1 cellular context compared by ENCODE assay signal in genomic region chr18:23437357-23438045, GRCh38.
TF ChIP-seq lines count a peak whose summit lies in the region.

No MANE protein-coding gene starts in this region.

TF ChIP-seq in HepG2, 621 proteins besides CTCF, POLR2A, EP300 and RAD21 (continued from another document and continues in another):
- TF ChIP-seq, protein P1, sequence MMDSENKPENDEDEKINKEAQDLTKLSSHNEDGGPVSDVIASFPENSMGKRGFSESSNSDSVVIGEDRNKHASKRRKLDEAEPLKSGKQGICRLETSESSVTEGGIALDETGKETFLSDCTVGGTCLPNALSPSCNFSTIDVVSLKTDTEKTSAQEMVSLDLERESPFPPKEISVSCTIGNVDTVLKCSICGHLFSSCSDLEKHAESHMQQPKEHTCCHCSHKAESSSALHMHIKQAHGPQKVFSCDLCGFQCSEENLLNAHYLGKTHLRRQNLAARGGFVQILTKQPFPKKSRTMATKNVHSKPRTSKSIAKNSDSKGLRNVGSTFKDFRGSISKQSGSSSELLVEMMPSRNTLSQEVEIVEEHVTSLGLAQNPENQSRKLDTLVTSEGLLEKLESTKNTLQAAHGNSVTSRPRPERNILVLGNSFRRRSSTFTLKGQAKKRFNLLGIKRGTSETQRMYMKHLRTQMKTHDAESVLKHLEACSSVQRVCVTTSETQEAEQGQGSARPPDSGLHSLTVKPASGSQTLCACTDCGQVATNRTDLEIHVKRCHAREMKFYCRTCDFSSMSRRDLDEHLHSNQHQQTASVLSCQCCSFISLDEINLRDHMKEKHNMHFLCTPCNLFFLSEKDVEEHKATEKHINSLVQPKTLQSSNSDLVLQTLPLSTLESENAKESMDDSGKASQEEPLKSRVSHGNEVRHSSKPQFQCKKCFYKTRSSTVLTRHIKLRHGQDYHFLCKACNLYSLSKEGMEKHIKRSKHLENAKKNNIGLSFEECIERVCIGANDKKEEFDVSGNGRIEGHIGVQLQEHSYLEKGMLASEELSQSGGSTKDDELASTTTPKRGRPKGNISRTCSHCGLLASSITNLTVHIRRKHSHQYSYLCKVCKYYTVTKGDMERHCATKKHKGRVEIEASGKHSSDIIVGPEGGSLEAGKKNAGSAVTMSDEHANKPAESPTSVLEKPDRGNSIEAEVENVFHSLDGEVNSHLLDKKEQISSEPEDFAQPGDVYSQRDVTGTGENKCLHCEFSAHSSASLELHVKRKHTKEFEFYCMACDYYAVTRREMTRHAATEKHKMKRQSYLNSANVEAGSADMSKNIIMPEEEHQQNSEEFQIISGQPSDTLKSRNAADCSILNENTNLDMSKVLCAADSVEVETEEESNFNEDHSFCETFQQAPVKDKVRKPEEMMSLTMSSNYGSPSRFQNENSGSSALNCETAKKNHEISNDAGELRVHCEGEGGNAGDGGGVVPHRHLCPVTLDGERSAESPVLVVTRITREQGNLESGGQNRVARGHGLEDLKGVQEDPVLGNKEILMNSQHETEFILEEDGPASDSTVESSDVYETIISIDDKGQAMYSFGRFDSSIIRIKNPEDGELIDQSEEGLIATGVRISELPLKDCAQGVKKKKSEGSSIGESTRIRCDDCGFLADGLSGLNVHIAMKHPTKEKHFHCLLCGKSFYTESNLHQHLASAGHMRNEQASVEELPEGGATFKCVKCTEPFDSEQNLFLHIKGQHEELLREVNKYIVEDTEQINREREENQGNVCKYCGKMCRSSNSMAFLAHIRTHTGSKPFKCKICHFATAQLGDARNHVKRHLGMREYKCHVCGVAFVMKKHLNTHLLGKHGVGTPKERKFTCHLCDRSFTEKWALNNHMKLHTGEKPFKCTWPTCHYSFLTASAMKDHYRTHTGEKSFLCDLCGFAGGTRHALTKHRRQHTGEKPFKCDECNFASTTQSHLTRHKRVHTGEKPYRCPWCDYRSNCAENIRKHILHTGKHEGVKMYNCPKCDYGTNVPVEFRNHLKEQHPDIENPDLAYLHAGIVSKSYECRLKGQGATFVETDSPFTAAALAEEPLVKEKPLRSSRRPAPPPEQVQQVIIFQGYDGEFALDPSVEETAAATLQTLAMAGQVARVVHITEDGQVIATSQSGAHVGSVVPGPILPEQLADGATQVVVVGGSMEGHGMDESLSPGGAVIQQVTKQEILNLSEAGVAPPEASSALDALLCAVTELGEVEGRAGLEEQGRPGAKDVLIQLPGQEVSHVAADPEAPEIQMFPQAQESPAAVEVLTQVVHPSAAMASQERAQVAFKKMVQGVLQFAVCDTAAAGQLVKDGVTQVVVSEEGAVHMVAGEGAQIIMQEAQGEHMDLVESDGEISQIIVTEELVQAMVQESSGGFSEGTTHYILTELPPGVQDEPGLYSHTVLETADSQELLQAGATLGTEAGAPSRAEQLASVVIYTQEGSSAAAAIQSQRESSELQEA (CRISPR knock-in tag; IDR thresholded peaks at IDR 0.05; ENCODE audit: not compliant biosample characterization), result peak; percentile 61
- peak; percentile 35 for TF ChIP-seq HNRNPLL (IDR thresholded peaks at IDR 0.05; ENCODE audit: low read depth, low read length, poor library complexity, severe bottlenecking)
- 0 out of 2 replicates have a peak, but pooled peaks have one; percentile 68 for TF ChIP-seq ZBTB42 (CRISPR knock-in tag; IDR thresholded peaks at IDR 0.05)
- TF ChIP-seq SSRP1 (CRISPR knock-in tag; IDR thresholded peaks at IDR 0.05), result 0 out of 2 replicates have a peak, but pooled peaks have one; percentile 42
- TF ChIP-seq ZNF574 (CRISPR knock-in tag; IDR thresholded peaks at IDR 0.05), result peak; percentile 54; the same call in 1 of the 2 replicates
- peak; percentile 75 for TF ChIP-seq PTBP1 (IDR thresholded peaks at IDR 0.05; ENCODE audit: low read depth, low read length, poor library complexity, severe bottlenecking)
- peak; percentile 85 for TF ChIP-seq BCL3 (CRISPR knock-in tag; IDR thresholded peaks at IDR 0.05)
- peak; percentile 61; the same call in 1 of the 2 replicates for TF ChIP-seq ZNF598 (CRISPR knock-in tag; IDR thresholded peaks at IDR 0.05; ENCODE audit: borderline replicate concordance)
- no peak for TF ChIP-seq ZNF496 (CRISPR knock-in tag; IDR thresholded peaks at IDR 0.05; ENCODE audit: insufficient replicate concordance)
- TF ChIP-seq TBL1XR1 (IDR thresholded peaks at IDR 0.05; ENCODE audit: borderline replicate concordance, low read length, partially characterized antibody), result peak; percentile 18
- peak; percentile 27; the same call in 1 of the 2 replicates for TF ChIP-seq SP2 (CRISPR knock-in tag; IDR thresholded peaks at IDR 0.05)
- TF ChIP-seq HINFP (CRISPR knock-in tag; IDR thresholded peaks at IDR 0.05; ENCODE audit: low read depth), result peak; percentile 44; the same call in 1 of the 2 replicates
- 0 out of 2 replicates have a peak, but pooled peaks have one; percentile 34 for TF ChIP-seq TAF1 (CRISPR knock-in tag; IDR thresholded peaks at IDR 0.05)
- TF ChIP-seq HDAC1 (CRISPR knock-in tag; IDR thresholded peaks at IDR 0.05), result peak; percentile 84
- TF ChIP-seq ZSCAN30 (CRISPR knock-in tag; IDR thresholded peaks at IDR 0.05), result no peak
- TF ChIP-seq PHF20 (CRISPR knock-in tag; IDR thresholded peaks at IDR 0.05), result 0 out of 2 replicates have a peak, but pooled peaks have one; percentile 53
- TF ChIP-seq RAD51 (IDR thresholded peaks at IDR 0.05; ENCODE audit: borderline replicate concordance), result peak; percentile 54
- TF ChIP-seq POLR2G (IDR thresholded peaks at IDR 0.05; ENCODE audit: low read depth, low read length), result peak; percentile 76
- TF ChIP-seq CREB3 (CRISPR knock-in tag; IDR thresholded peaks at IDR 0.05), result no peak
- TF ChIP-seq ZFY (CRISPR knock-in tag; IDR thresholded peaks at IDR 0.05), result peak; percentile 43; the same call in 1 of the 2 replicates
- peak; percentile 23; the same call in 1 of the 2 replicates for TF ChIP-seq THAP11 (CRISPR knock-in tag; IDR thresholded peaks at IDR 0.05)
- TF ChIP-seq, protein P2, sequence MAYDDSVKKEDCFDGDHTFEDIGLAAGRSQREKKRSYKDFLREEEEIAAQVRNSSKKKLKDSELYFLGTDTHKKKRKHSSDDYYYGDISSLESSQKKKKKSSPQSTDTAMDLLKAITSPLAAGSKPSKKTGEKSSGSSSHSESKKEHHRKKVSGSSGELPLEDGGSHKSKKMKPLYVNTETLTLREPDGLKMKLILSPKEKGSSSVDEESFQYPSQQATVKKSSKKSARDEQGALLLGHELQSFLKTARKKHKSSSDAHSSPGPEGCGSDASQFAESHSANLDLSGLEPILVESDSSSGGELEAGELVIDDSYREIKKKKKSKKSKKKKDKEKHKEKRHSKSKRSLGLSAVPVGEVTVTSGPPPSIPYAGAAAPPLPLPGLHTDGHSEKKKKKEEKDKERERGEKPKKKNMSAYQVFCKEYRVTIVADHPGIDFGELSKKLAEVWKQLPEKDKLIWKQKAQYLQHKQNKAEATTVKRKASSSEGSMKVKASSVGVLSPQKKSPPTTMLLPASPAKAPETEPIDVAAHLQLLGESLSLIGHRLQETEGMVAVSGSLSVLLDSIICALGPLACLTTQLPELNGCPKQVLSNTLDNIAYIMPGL (CRISPR knock-in tag; IDR thresholded peaks at IDR 0.05; ENCODE audit: borderline replicate concordance in 1 of 2, low read depth in 1 of 2), result peak in 1 of 2 experiments; percentile 35; a peak in 1 of 4 replicates
- peak; percentile 63 for TF ChIP-seq POLR2AphosphoS5 (IDR thresholded peaks at IDR 0.05; ENCODE audit: low read depth, low read length)
- TF ChIP-seq, protein P3, sequence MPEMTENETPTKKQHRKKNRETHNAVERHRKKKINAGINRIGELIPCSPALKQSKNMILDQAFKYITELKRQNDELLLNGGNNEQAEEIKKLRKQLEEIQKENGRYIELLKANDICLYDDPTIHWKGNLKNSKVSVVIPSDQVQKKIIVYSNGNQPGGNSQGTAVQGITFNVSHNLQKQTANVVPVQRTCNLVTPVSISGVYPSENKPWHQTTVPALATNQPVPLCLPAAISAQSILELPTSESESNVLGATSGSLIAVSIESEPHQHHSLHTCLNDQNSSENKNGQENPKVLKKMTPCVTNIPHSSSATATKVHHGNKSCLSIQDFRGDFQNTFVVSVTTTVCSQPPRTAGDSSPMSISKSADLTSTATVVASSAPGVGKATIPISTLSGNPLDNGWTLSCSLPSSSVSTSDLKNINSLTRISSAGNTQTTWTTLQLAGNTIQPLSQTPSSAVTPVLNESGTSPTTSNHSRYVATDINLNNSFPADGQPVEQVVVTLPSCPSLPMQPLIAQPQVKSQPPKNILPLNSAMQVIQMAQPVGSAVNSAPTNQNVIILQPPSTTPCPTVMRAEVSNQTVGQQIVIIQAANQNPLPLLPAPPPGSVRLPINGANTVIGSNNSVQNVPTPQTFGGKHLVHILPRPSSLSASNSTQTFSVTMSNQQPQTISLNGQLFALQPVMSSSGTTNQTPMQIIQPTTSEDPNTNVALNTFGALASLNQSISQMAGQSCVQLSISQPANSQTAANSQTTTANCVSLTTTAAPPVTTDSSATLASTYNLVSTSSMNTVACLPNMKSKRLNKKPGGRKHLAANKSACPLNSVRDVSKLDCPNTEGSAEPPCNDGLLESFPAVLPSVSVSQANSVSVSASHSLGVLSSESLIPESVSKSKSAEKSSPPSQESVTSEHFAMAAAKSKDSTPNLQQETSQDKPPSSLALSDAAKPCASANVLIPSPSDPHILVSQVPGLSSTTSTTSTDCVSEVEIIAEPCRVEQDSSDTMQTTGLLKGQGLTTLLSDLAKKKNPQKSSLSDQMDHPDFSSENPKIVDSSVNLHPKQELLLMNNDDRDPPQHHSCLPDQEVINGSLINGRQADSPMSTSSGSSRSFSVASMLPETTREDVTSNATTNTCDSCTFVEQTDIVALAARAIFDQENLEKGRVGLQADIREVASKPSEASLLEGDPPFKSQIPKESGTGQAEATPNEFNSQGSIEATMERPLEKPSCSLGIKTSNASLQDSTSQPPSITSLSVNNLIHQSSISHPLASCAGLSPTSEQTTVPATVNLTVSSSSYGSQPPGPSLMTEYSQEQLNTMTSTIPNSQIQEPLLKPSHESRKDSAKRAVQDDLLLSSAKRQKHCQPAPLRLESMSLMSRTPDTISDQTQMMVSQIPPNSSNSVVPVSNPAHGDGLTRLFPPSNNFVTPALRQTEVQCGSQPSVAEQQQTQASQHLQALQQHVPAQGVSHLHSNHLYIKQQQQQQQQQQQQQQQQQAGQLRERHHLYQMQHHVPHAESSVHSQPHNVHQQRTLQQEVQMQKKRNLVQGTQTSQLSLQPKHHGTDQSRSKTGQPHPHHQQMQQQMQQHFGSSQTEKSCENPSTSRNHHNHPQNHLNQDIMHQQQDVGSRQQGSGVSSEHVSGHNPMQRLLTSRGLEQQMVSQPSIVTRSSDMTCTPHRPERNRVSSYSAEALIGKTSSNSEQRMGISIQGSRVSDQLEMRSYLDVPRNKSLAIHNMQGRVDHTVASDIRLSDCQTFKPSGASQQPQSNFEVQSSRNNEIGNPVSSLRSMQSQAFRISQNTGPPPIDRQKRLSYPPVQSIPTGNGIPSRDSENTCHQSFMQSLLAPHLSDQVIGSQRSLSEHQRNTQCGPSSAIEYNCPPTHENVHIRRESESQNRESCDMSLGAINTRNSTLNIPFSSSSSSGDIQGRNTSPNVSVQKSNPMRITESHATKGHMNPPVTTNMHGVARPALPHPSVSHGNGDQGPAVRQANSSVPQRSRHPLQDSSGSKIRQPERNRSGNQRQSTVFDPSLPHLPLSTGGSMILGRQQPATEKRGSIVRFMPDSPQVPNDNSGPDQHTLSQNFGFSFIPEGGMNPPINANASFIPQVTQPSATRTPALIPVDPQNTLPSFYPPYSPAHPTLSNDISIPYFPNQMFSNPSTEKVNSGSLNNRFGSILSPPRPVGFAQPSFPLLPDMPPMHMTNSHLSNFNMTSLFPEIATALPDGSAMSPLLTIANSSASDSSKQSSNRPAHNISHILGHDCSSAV (CRISPR knock-in tag; IDR thresholded peaks at IDR 0.05; ENCODE audit: borderline replicate concordance), result peak; percentile 40; the same call in 1 of the 2 replicates
